ENCODE assay signal across 16 cellular contexts in the genomic region with DNA sequence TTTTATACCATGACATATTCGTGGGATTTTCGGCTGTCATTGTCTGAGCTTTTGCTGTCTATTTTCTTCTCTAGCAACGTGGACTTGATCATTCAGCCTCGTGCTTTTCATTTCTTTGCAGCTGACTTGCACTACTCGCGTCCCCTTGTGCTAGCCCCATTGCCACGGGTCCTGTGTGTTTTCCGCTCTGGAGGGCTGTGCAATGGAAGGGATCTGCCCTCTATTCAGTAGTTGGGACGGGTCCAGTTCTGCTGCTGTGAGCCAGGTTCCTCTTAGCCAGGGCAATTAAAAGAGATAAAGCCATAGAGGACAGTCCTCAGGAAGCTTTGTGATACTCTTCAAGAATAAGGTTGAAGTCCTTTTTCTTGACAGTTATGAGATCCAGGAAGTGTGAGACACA. TPM values are rescaled to one million over a fixed set of nuclear protein-coding genes. Genes with fewer than 3 reads are reported as not detected.
DNase-seq lines count a peak whose midpoint lies in the region; ATAC-seq and TF ChIP-seq lines count a peak whose summit lies in the region.
"Had no signal": no experiment of that assay in that cellular context is flagged by ENCODE, and none has a peak within 500 bp of the region (broad histone marks: within the 10 kb centered on the region; RNA-seq: fewer than 3 reads in every experiment).

No MANE protein-coding gene starts in this region.

- WGBS in psoas muscle, 3 donors = 42 to 58% (median 46%) methylated on average over 9 of the region's 9 CpGs

- H3K4me1 ChIP-seq in breast epithelium (peaks cover 6 to 32% of the 10 kb centered on the region in 2 donors), psoas muscle (peaks cover 61% of the 10 kb centered on the region), vagina (peaks cover 76% of the 10 kb centered on the region), Karpas-422 (ENCODE audit: low read length) (no peaks in the 10 kb centered on the region)

- H3K9me3 ChIP-seq in breast epithelium (no peaks in the 10 kb centered on the region), psoas muscle (no peaks in the 10 kb centered on the region), vagina (no peaks in the 10 kb centered on the region), Karpas-422 (ENCODE audit: low read length) (no peaks in the 10 kb centered on the region)
- H3K9me3 ChIP-seq: BLaER1 treated with 17β-estradiol and CSF1 and Interleukin-3, amounts not matched to agents 10 nM and 100 nM; ovary had no signal

- peak in 2 of 4 donors; percentile 18 to 25 for ATAC-seq in psoas muscle
- ATAC-seq in WTC11 = no peak

- H3K9me3 Mint-ChIP-seq in MCF 10A (ENCODE audit: unreplicated experiment) = no peaks in the 10 kb centered on the region
- H3K9me3 Mint-ChIP-seq in immature natural killer cell = no peaks in the 10 kb centered on the region
- no peaks in the 10 kb centered on the region for H3K9me3 Mint-ChIP-seq in WTC11
- H3K9me3 Mint-ChIP-seq: stimulated activated naive CD8-positive, alpha-beta T cell treated with anti-CD3 and anti-CD28 coated beads, Interleukin-15, Interleukin-2, amounts not matched to agents 100 ng/mL and 50 ng/mL, for 24 hours had no signal

- H4K20me1 ChIP-seq in Karpas-422 (ENCODE audit: insufficient read depth, low read depth, low read length) = no peaks in the 10 kb centered on the region

- peak overlapping the region in 2 of 3 donors; percentile 1 to 6 for H3K4me3 ChIP-seq in breast epithelium
- peak overlapping the region; percentile 22 for H3K4me3 ChIP-seq in psoas muscle
- H3K4me3 ChIP-seq in vagina = no peak overlapping the region
- H3K4me3 ChIP-seq in Karpas-422 (ENCODE audit: low read length) = no peak overlapping the region
- H3K4me3 ChIP-seq: BLaER1 treated with 17β-estradiol and CSF1 and Interleukin-3, amounts not matched to agents 10 nM and 100 nM; ovary had no signal

- H3K36me3 Mint-ChIP-seq in MCF 10A (ENCODE audit: insufficient read depth, unreplicated experiment) (peaks cover 12% of the 10 kb centered on the region), immature natural killer cell (peaks cover 15 to 55% (median 35%) of the 10 kb centered on the region in 3 donors), WTC11 (peaks cover 6% of the 10 kb centered on the region; the same call in 1 of the 2 replicates)

- H3K27me3 Mint-ChIP-seq in MCF 10A (ENCODE audit: insufficient read depth, unreplicated experiment) = no peaks in the 10 kb centered on the region
- peaks cover 0 to 8% (median 0%) of the 10 kb centered on the region in 3 donors for H3K27me3 Mint-ChIP-seq in immature natural killer cell (ENCODE audit: low read depth in 3 of 3)
- H3K27me3 Mint-ChIP-seq in WTC11 (ENCODE audit: low read depth) = no peaks in the 10 kb centered on the region
- H3K27me3 Mint-ChIP-seq: stimulated activated naive CD8-positive, alpha-beta T cell treated with anti-CD3 and anti-CD28 coated beads, Interleukin-15, Interleukin-2, amounts not matched to agents 100 ng/mL and 50 ng/mL, for 24 hours had no signal

- intact Hi-C loops in breast epithelium (cut with DNase I; ENCODE audit: low total_unique reads) (no loop called here), MCF 10A (cut with micrococcal nuclease) (no loop called here), psoas muscle (cut with DNase I) (no loop called here), vagina (cut with DNase I) (no loop called here)

- BruUV-seq in MCF 10A (replicated peaks; lab: Mats Ljungman, UMichigan) = no TSS peak

- H3K9ac ChIP-seq in Karpas-422 (ENCODE audit: low read length) = no peak overlapping the region
- H3K9ac ChIP-seq: BLaER1 treated with 17β-estradiol and CSF1 and Interleukin-3, amounts not matched to agents 10 nM and 100 nM had no signal

- POLR2A ChIA-PET in MCF 10A (lab: Yijun Ruan, JAX) = interaction anchor here (0.6 kb wide), 1 partner anchor 16 kb away, joined by 3 read pairs; no protein-coding TSS in a partner anchor
- POLR2A ChIA-PET in WTC11 (lab: Charles Lee) = no interaction called here

- H2AFZ ChIP-seq in Karpas-422 (ENCODE audit: low read length) = no peak overlapping the region

- H3K36me3 ChIP-seq in breast epithelium (no peaks in the 10 kb centered on the region), psoas muscle (ENCODE audit: insufficient read depth in 1 of 2, low read depth in 1 of 2) (peaks cover 0 to 8% of the 10 kb centered on the region in 2 donors), vagina (no peaks in the 10 kb centered on the region), Karpas-422 (ENCODE audit: insufficient read depth, low read length) (no peaks in the 10 kb centered on the region)
- H3K36me3 ChIP-seq: ovary had no signal

- no peaks in the 10 kb centered on the region for H3K9me2 ChIP-seq in Karpas-422 (replicated peaks; ENCODE audit: insufficient read depth, low read length)

- H3K4me3 Mint-ChIP-seq in MCF 10A (ENCODE audit: unreplicated experiment) (no peak overlapping the region), immature natural killer cell (no peak overlapping the region), WTC11 (no peak overlapping the region)
- H3K4me3 Mint-ChIP-seq: stimulated activated naive CD8-positive, alpha-beta T cell treated with anti-CD3 and anti-CD28 coated beads, Interleukin-15, Interleukin-2, amounts not matched to agents 100 ng/mL and 50 ng/mL, for 24 hours had no signal

- no peak for TF ChIP-seq CTCF in breast epithelium (IDR thresholded peaks at IDR 0.05)
- TF ChIP-seq CTCF in MCF 10A (IDR thresholded peaks at IDR 0.05; ENCODE audit: unreplicated experiment) = no peak
- no peak for TF ChIP-seq CTCF in psoas muscle (IDR thresholded peaks at IDR 0.05)
- no peak for TF ChIP-seq CTCF in vagina (IDR thresholded peaks at IDR 0.05)
- no peak for TF ChIP-seq CTCF in WTC11 (IDR thresholded peaks at IDR 0.05)

- peak overlapping the region; percentile 82 to 84 for H3K27ac ChIP-seq in breast epithelium
- H3K27ac ChIP-seq in psoas muscle = peak overlapping the region; percentile 71
- peak overlapping the region; percentile 74 for H3K27ac ChIP-seq in vagina
- H3K27ac ChIP-seq in Karpas-422 (ENCODE audit: low read length) = no peak overlapping the region
- H3K27ac ChIP-seq: BLaER1 treated with 17β-estradiol and CSF1 and Interleukin-3, amounts not matched to agents 10 nM and 100 nM; ovary had no signal

- CTCF ChIA-PET in MCF 10A (lab: Yijun Ruan, JAX) (no interaction called here), WTC11 (lab: Charles Lee) (interaction anchor here (0.8 kb wide), 1 partner anchor 43 kb away, joined by 3 read pairs; no protein-coding TSS in a partner anchor)

- no peak overlapping the region for H3K4me2 ChIP-seq in Karpas-422 (ENCODE audit: low read depth, low read length, poor library complexity, severe bottlenecking)
- H3K4me2 ChIP-seq: BLaER1 treated with 17β-estradiol and CSF1 and Interleukin-3, amounts not matched to agents 10 nM and 100 nM had no signal

- H3K4me1 Mint-ChIP-seq in MCF 10A (ENCODE audit: insufficient read depth, unreplicated experiment) = peaks cover 11% of the 10 kb centered on the region
- H3K4me1 Mint-ChIP-seq in immature natural killer cell = peaks cover 95 to 100% of the 10 kb centered on the region in 2 donors
- peaks cover 64% of the 10 kb centered on the region for H3K4me1 Mint-ChIP-seq in WTC11

- no peak overlapping the region for H3K27ac Mint-ChIP-seq in MCF 10A (ENCODE audit: low read depth, unreplicated experiment)
- peak overlapping the region in 5 of 6 donors; percentile 4 to 73 (median 54) for H3K27ac Mint-ChIP-seq in immature natural killer cell
- H3K27ac Mint-ChIP-seq in WTC11 = no peak overlapping the region
- H3K27ac Mint-ChIP-seq: stimulated activated naive CD8-positive, alpha-beta T cell treated with anti-CD3 and anti-CD28 coated beads, Interleukin-15, Interleukin-2, amounts not matched to agents 100 ng/mL and 50 ng/mL, for 24 hours had no signal

- DNase-seq in breast epithelium (ENCODE audit: low spot score in 2 of 2) (peak in 1 of 2 donors; percentile 39), MCF 10A (ENCODE audit: unreplicated experiment) (no peak), immature natural killer cell (no peak), psoas muscle (no peak), vagina (ENCODE audit: extremely low spot score in 2 of 2) (no peak), WTC11 (ENCODE audit: low spot score) (no peak), erythroblast (lab: John Stamatoyannopoulos, UW) (no peak), Karpas-422 (no peak)
- DNase-seq: 8988T; activated naive CD4-positive, alpha-beta T cell; KBM-7; NCI-H1105; ovary; stimulated activated CD4-positive, alpha-beta T cell treated with anti-CD3 and anti-CD28 coated beads, Interleukin-12 subunit alpha, Interleukin-12 subunit beta, amount 100 ng/mL, for 4 hours had no signal

- H3K79me2 ChIP-seq in Karpas-422 (ENCODE audit: low read length) = no peaks in the 10 kb centered on the region

- TF ChIP-seq POLR2A in breast epithelium (IDR thresholded peaks at IDR 0.05) (no peak), vagina (IDR thresholded peaks at IDR 0.05) (no peak), erythroblast (IDR thresholded peaks at IDR 0.05; ENCODE audit: low read length) (no peak)

- H3K27me3 ChIP-seq in breast epithelium (no peaks in the 10 kb centered on the region), psoas muscle (ENCODE audit: insufficient read depth in 3 of 3, low read length in 2 of 3) (no peaks in the 10 kb centered on the region), vagina (no peaks in the 10 kb centered on the region), Karpas-422 (ENCODE audit: low read length) (no peaks in the 10 kb centered on the region)
- H3K27me3 ChIP-seq: BLaER1 treated with 17β-estradiol and CSF1 and Interleukin-3, amounts not matched to agents 10 nM and 100 nM; ovary had no signal

TF ChIP-seq in WTC11, 78 proteins besides CTCF, POLR2A, EP300 and RAD21 (continues in another document):
- TF ChIP-seq NR3C1 (CRISPR knock-in tag; conservative IDR thresholded peaks at IDR 0.05; ENCODE audit: low read depth) (no peak), ETV6 (CRISPR knock-in tag; IDR thresholded peaks at IDR 0.05) (no peak), ZNF396 (CRISPR knock-in tag; IDR thresholded peaks at IDR 0.05; ENCODE audit: borderline replicate concordance) (no peak)

RNA-seq across cellular contexts. Expression of a gene that starts 17.6 kb away (rescaled TPM):
- total RNA-seq in breast epithelium (100 to 1,000 TPM in 1 of 3 donors, 10 to 100 TPM in 2; 41.4 to 108 (median 79.2) TPM), MCF 10A (2022) (2.2 and 4.4 TPM in 2 replicates), psoas muscle (10 to 100 TPM; 11.2 to 15.7 (median 12.8) TPM), vagina (45.4 TPM), WTC11 (2021) (7.0 to 9.8 TPM (median 8.3 TPM) in 3 replicates)
- polyA plus RNA-seq in immature natural killer cell (10 to 100 TPM; 26.2 to 73.6 (median 27.6) TPM), psoas muscle (10 to 100 TPM in 1 of 3 donors, 1 to 10 TPM in 2; 9.0 to 11.0 (median 10.0) TPM)
- 3.8 and 8.0 TPM in 2 replicates for total RNA-seq in Karpas-422 (2014; rRNA removed; shearing (Covaris generic); ENCODE audit: low replicate concordance)

Comparison
In these comparisons a context has a peak if more than half of its experiments do, and no peak if none do; other contexts are left out.
1. H3K4me3 ChIP-seq: peak in breast epithelium (2 of 3) and psoas muscle (single experiment); none in vagina (0 of 2) and Karpas-422 (single experiment).
2. H3K27ac Mint-ChIP-seq: peak in immature natural killer cell (5 of 6); none in MCF 10A (single experiment) and WTC11 (single experiment).